In genomic region chr17:15511142-15511541, GRCh38 we compare ENCODE assay signal across 21 cellular contexts. TPM values are rescaled to one million over a fixed set of nuclear protein-coding genes. Genes with fewer than 3 reads are reported as not detected.
DNase-seq lines count a peak whose midpoint lies in the region; ATAC-seq, FAIRE-seq and TF ChIP-seq lines count a peak whose summit lies in the region.
"Had no signal": no experiment of that assay in that cellular context is flagged by ENCODE, and none has a peak within 500 bp of the region (broad histone marks: within the 10 kb centered on the region; RNA-seq: fewer than 3 reads in every experiment).

No MANE protein-coding gene starts in this region.

- CTCF ChIA-PET in GM12878 (lab: Yijun Ruan, JAX): no interaction called here

- H3K9ac ChIP-seq in GM12878 (ENCODE audit: control insufficient read depth, insufficient read depth, low read length): no peak overlapping the region

- POLR2A ChIA-PET in GM12878 (lab: Charles Lee): interaction anchor here (0.7 kb wide), 1 partner anchor 852 kb away, joined by 8 read pairs; no protein-coding TSS in a partner anchor

- no TSS peak for BruUV-seq in GM12878 (replicated peaks; lab: Mats Ljungman, UMichigan)

- H3K27ac ChIP-seq in GM12878 (ENCODE audit: control insufficient read depth, insufficient read depth): no peak overlapping the region
- H3K27ac ChIP-seq in substantia nigra (ENCODE audit: low read depth, low read length, poor library complexity, severe bottlenecking): peak overlapping the region; percentile 98

- no peak overlapping the region for H3K4me2 ChIP-seq in GM12878 (ENCODE audit: control insufficient read depth, insufficient read depth)

- no peaks in the 10 kb centered on the region for H3K27me3 ChIP-seq in GM12878 (replicated peaks in 1 of 2; ENCODE audit: control insufficient read depth in 2 of 2, insufficient read depth in 2 of 2, low read length in 1 of 2)

- no peaks in the 10 kb centered on the region for H3K4me1 ChIP-seq in GM12878 (ENCODE audit: control insufficient read depth, insufficient read depth, low read length)
- H3K4me1 ChIP-seq: Caco-2 had no signal

- H3K9me3 ChIP-seq in GM12878 (replicated peaks; ENCODE audit: control insufficient read depth, insufficient read depth, low read length): no peaks in the 10 kb centered on the region
- H3K9me3 ChIP-seq: Caco-2 had no signal

- FAIRE-seq in GM12878 (lab: Jason Lieb, UNC) (no peak), GM12892 (lab: Jason Lieb, UNC) (no peak)
- FAIRE-seq: endometrium, GM18507 had no signal

- no peaks in the 10 kb centered on the region for H3K36me3 ChIP-seq in GM12878 (ENCODE audit: control insufficient read depth in 2 of 2, insufficient read depth in 2 of 2, low read length in 1 of 2)

- ATAC-seq in GM18909 (IDR thresholded peaks at IDR 0.05; ENCODE audit: poor library complexity, unreplicated experiment): peak; percentile 44
- peak; percentile 32; the same call in 1 of the 3 replicates for ATAC-seq in GM12878
- no peak for ATAC-seq in HG03565 (IDR thresholded peaks at IDR 0.05; ENCODE audit: unreplicated experiment)
- no peak for ATAC-seq in GM21423 (IDR thresholded peaks at IDR 0.05; ENCODE audit: unreplicated experiment)
- ATAC-seq: stimulated activated effector memory CD8-positive, alpha-beta T cell treated with anti-CD3 and anti-CD28 coated beads, Interleukin-12 subunit alpha, Interleukin-12 subunit beta, amount 100 ng/mL, for 72 hours; WTC11 had no signal

- intact Hi-C loops in GM12878 (cut with micrococcal nuclease; ENCODE audit: unreplicated experiment): no loop called here

- H3K4me3 ChIP-seq in GM12878: no peak overlapping the region

- DNase-seq in MV-4-11 (lab: John Stamatoyannopoulos, UW) (peak; percentile 85), GM12878 (ENCODE audit: low read depth, low spot score) (no peak), substantia nigra (lab: John Stamatoyannopoulos, UW) (no peak), GM12892 (ENCODE audit: insufficient read length) (no peak), NCI-H2227 (lab: John Stamatoyannopoulos, UW; ENCODE audit: unreplicated experiment) (no peak)
- DNase-seq: activated naive CD4-positive, alpha-beta T cell treated with anti-CD3 and anti-CD28 coated beads, Interleukin-2, amount 10 ng/mL, durations not matched to agents 7 days and 5 days; activated T-cell treated with anti-CD3 and anti-CD28 coated beads, Interleukin-2, amount 50 U/mL, for 4 hours; Caco-2; H9; immature natural killer cell; NCI-H2029 treated with DMSO at 0.1 percent for 48 hours; NCI-H524 treated with DMSO at 0.1 percent for 48 hours; SHP77 treated with DMSO at 0.1 percent for 48 hours; stimulated activated CD4-positive, alpha-beta T cell treated with anti-CD3 and anti-CD28 coated beads, Interleukin-15, amount 100 ng/mL, for 24 hours had no signal

- no peaks in the 10 kb centered on the region for H4K20me1 ChIP-seq in GM12878 (ENCODE audit: control insufficient read depth, insufficient read depth)

- no peak for TF ChIP-seq EP300 in GM12878 (IDR thresholded peaks at IDR 0.05; ENCODE audit: borderline replicate concordance in 1 of 2, control insufficient read depth in 1 of 2, low read depth in 2 of 2, low read length in 2 of 2)

- TF ChIP-seq POLR2A in GM12878 (IDR thresholded peaks at IDR 0.05; ENCODE audit: low read depth, low read length): no peak
- no peak for TF ChIP-seq POLR2A in GM12892 (IDR thresholded peaks at IDR 0.05; ENCODE audit: low read depth, low read length)

- no peak for TF ChIP-seq CTCF in GM12878 (IDR thresholded peaks at IDR 0.05 in 2 of 3, conservative IDR thresholded peaks at IDR 0.05 in 1 of 3; ENCODE audit: control insufficient read depth in 2 of 3, extremely low read depth in 1 of 3, insufficient read depth in 1 of 3, low read depth in 3 of 3, low read length in 3 of 3)

- H3K79me2 ChIP-seq in GM12878 (ENCODE audit: control insufficient read depth, insufficient read depth, low read length): no peaks in the 10 kb centered on the region

- in situ Hi-C loops in GM12878 (cut with MboI): no loop called here

- 22% methylated on average over 2 of the region's 2 CpGs for WGBS in GM12878 (ENCODE audit: insufficient coverage, insufficient replicate concordance, low lambda C conversion rate, missing lambda C conversion rate)

- RAD21 ChIA-PET in GM12878 (lab: Charles Lee; ENCODE audit: unreplicated experiment): no interaction called here

- no peak for TF ChIP-seq RAD21 in GM12878 (IDR thresholded peaks at IDR 0.05; ENCODE audit: insufficient read depth, low read depth, low read length)

- no peak overlapping the region for H2AFZ ChIP-seq in GM12878 (ENCODE audit: control insufficient read depth, low read depth, low read length)

- SMC1A ChIA-PET in GM12878 (lab: Charles Lee; ENCODE audit: uncharacterized antibody, unreplicated experiment): no interaction called here

TF ChIP-seq in GM12878, 131 proteins besides CTCF, POLR2A, EP300 and RAD21:
- TF ChIP-seq RAD51 (IDR thresholded peaks at IDR 0.05): no peak
- TF ChIP-seq IKZF1 (conservative IDR thresholded peaks at IDR 0.05): no peak
- TF ChIP-seq SPI1 (IDR thresholded peaks at IDR 0.05; ENCODE audit: borderline replicate concordance, insufficient read depth, low read depth, low read length): peak; percentile 48; the same call in 1 of the 2 replicates

RNA-seq across cellular contexts. Expression of gene CDRT4, which starts 43.7 kb away (rescaled TPM):
- total RNA-seq in GM12878 (2013; cell fraction: nucleolus; rRNA removed): not detected in 2 replicates
- total RNA-seq in GM12878 (2014; rRNA removed): 0.51 TPM in 1 of 2 replicates, not detected in the other
- total RNA-seq in GM12878 (2014; rRNA removed; fragmentation: Illumina TruSeq; extraction: Trizol): 0.45 and 0.46 TPM in 2 replicates
- 0.40 and 0.72 TPM in 2 replicates for total RNA-seq in GM12878 (2021)
- polyA plus RNA-seq in GM12878 (2011; ENCODE audit: low read depth): 1.6 TPM
- not detected in 2 replicates for polyA plus RNA-seq in GM12878 (2011; rRNA removed)
- not detected in 2 replicates for polyA plus RNA-seq in GM12878 (2011; cell fraction: cytosol; rRNA removed)
- not detected in 2 replicates for polyA plus RNA-seq in GM12878 (2011; cell fraction: nucleus; rRNA removed)
- polyA plus RNA-seq in GM12878 (2012): 1.0 and 2.3 TPM in 2 replicates
- 0.62 and 1.1 TPM in 2 replicates for polyA plus RNA-seq in GM12878 (2014; fragmentation: Illumina TruSeq; extraction: Trizol)
- polyA plus RNA-seq in GM12878 (2014; fragmentation: Nextera tagmentation; extraction: Ambion mirVana): under 1 TPM; 0.11 to 0.19 TPM
- polyA plus RNA-seq in GM12878 (2014; rRNA removed): 1.0 and 1.3 TPM in 2 replicates
- not detected for polyA plus RNA-seq in GM12878 (2016; fragmentation: Nextera tagmentation; extraction: Ambion mirVana)
- polyA minus RNA-seq in GM12878 (2011; rRNA and poly(A)+ RNA removed): not detected in 2 replicates
- polyA minus RNA-seq in GM12878 (2011; cell fraction: cytosol; rRNA and poly(A)+ RNA removed): not detected in 2 replicates
- polyA minus RNA-seq in GM12878 (2011; cell fraction: nucleus; rRNA and poly(A)+ RNA removed): not detected in 2 replicates
- 1.3 TPM for polyA plus RNA-seq in GM12892 (2012; ENCODE audit: missing spikeins)

RNA-seq across cellular contexts. Expression of gene TVP23C, which starts 52.1 kb away (rescaled TPM):
- total RNA-seq in GM12878 (2013; cell fraction: nucleolus; rRNA removed): 0.34 and 0.54 TPM in 2 replicates
- total RNA-seq in GM12878 (2014; rRNA removed): 3.5 and 4.1 TPM in 2 replicates
- 4.8 and 6.1 TPM in 2 replicates for total RNA-seq in GM12878 (2014; rRNA removed; fragmentation: Illumina TruSeq; extraction: Trizol)
- 1.9 and 3.8 TPM in 2 replicates for total RNA-seq in GM12878 (2021)
- 7.6 TPM for polyA plus RNA-seq in GM12878 (2011; ENCODE audit: low read depth)
- polyA plus RNA-seq in GM12878 (2011; rRNA removed): 0.42 and 1.5 TPM in 2 replicates
- polyA plus RNA-seq in GM12878 (2011; cell fraction: cytosol; rRNA removed): 0.08 and 0.15 TPM in 2 replicates
- polyA plus RNA-seq in GM12878 (2011; cell fraction: nucleus; rRNA removed): 0.04 and 0.07 TPM in 2 replicates
- polyA plus RNA-seq in GM12878 (2012): 4.7 and 6.8 TPM in 2 replicates
- polyA plus RNA-seq in GM12878 (2014; fragmentation: Illumina TruSeq; extraction: Trizol): 1.4 and 1.8 TPM in 2 replicates
- 1 to 10 TPM; 1.8 TPM for polyA plus RNA-seq in GM12878 (2014; fragmentation: Nextera tagmentation; extraction: Ambion mirVana)
- 2.4 and 2.7 TPM in 2 replicates for polyA plus RNA-seq in GM12878 (2014; rRNA removed)
- 1 to 10 TPM; 3.1 to 5.0 TPM for polyA plus RNA-seq in GM12878 (2016; fragmentation: Nextera tagmentation; extraction: Ambion mirVana)
- 1.1 and 3.3 TPM in 2 replicates for polyA minus RNA-seq in GM12878 (2011; rRNA and poly(A)+ RNA removed)
- polyA minus RNA-seq in GM12878 (2011; cell fraction: cytosol; rRNA and poly(A)+ RNA removed): 2.4 TPM in 1 of 2 replicates, not detected in the other
- 0.19 and 0.24 TPM in 2 replicates for polyA minus RNA-seq in GM12878 (2011; cell fraction: nucleus; rRNA and poly(A)+ RNA removed)
- 6.7 TPM for polyA plus RNA-seq in GM12892 (2012; ENCODE audit: missing spikeins)

Comparison
In these comparisons a context has a peak if more than half of its experiments do, and no peak if none do; other contexts are left out.
1. ATAC-seq: peak in GM18909 (single experiment) and GM12878 (single experiment); none in HG03565 (single experiment) and GM21423 (single experiment).